ENCODE assay signal across 23 cellular contexts in genomic region chr12:14635776-14636175, GRCh38.
DNase-seq lines count a peak whose midpoint lies in the region; ATAC-seq and TF ChIP-seq lines count a peak whose summit lies in the region.
"Had no signal": no experiment of that assay in that cellular context is flagged by ENCODE, and none has a peak within 500 bp of the region (broad histone marks: within the 10 kb centered on the region; RNA-seq: fewer than 3 reads in every experiment).

No MANE protein-coding gene starts in this region.

- H3K4me3 ChIP-seq in astrocyte of the spinal cord (ENCODE audit: low read depth, low read length) (no peak overlapping the region), fibroblast of the aortic adventitia (ENCODE audit: low read depth, low read length) (no peak overlapping the region)
- H3K4me3 ChIP-seq: BLaER1 treated with 17β-estradiol and CSF1 and Interleukin-3, amounts not matched to agents 10 nM and 100 nM; GM12878 had no signal

- H3K9me3 Mint-ChIP-seq in stimulated activated naive B cell treated with anti-CD40 and anti-IgM and Interleukin-4, amounts not matched to agents 10 μg/mL and 1 μg/mL and 100 μg/mL, for 72 hours, result peaks cover 6 to 7% of the 10 kb centered on the region in 2 donors

- H3K4me3 Mint-ChIP-seq in stimulated activated naive B cell treated with anti-CD40 and anti-IgM and Interleukin-4, amounts not matched to agents 10 μg/mL and 1 μg/mL and 100 μg/mL, for 72 hours, result no peak overlapping the region
- H3K4me3 Mint-ChIP-seq: CD4-positive, alpha-beta memory T cell; H9 had no signal

- no peak overlapping the region for H3K27ac Mint-ChIP-seq in stimulated activated naive B cell treated with anti-CD40 and anti-IgM and Interleukin-4, amounts not matched to agents 10 μg/mL and 1 μg/mL and 100 μg/mL, for 72 hours
- H3K27ac Mint-ChIP-seq: CD4-positive, alpha-beta memory T cell; H9 had no signal

- H3K4me1 Mint-ChIP-seq in stimulated activated naive B cell treated with anti-CD40 and anti-IgM and Interleukin-4, amounts not matched to agents 10 μg/mL and 1 μg/mL and 100 μg/mL, for 72 hours, result no peaks in the 10 kb centered on the region
- H3K4me1 Mint-ChIP-seq: CD4-positive, alpha-beta memory T cell had no signal

- TF ChIP-seq CTCF in astrocyte of the spinal cord (IDR thresholded peaks at IDR 0.05; ENCODE audit: low read depth, low read length) (no peak), fibroblast of the aortic adventitia (IDR thresholded peaks at IDR 0.05; ENCODE audit: insufficient read depth, low read length) (no peak)

- no peak for ATAC-seq in HG02642 (IDR thresholded peaks at IDR 0.05; ENCODE audit: poor library complexity, unreplicated experiment)
- no peak for ATAC-seq in stimulated activated naive B cell treated with anti-CD40 and anti-IgM and Interleukin-4, amounts not matched to agents 10 μg/mL and 1 μg/mL and 100 μg/mL, for 72 hours (replicated peaks)
- ATAC-seq: GM12878 had no signal

- DNase-seq in LHCN-M2 (ENCODE audit: low read depth), result peak; percentile 28
- peak; percentile 2 for DNase-seq in astrocyte of the spinal cord (ENCODE audit: low read depth, low spot score)
- peak; percentile 24 for DNase-seq in fibroblast of the aortic adventitia (ENCODE audit: low read depth)
- DNase-seq in stimulated activated CD4-positive, alpha-beta T cell treated with anti-CD3 and anti-CD28 coated beads, Interleukin-2, amount 100 ng/mL, for 48 hours, result no peak
- DNase-seq in NCI-H1436 treated with DMSO at 0.1 percent for 48 hours (lab: John Stamatoyannopoulos, UW), result no peak
- no peak for DNase-seq in stimulated activated naive B cell treated with anti-CD40 and anti-IgM and Interleukin-4, amounts not matched to agents 10 μg/mL and 1 μg/mL and 100 μg/mL, for 72 hours
- DNase-seq: ACHN; Caco-2; CD4-positive, alpha-beta memory T cell; DMS 273 treated with DMSO at 0.1 percent for 48 hours; DMS79 treated with DMSO at 0.1 percent for 48 hours; H9; Karpas-422; NCI-H1417; NCI-H187 treated with DMSO at 0.1 percent for 48 hours; NCI-H2107; NCI-H446 treated with DMSO at 0.1 percent for 48 hours; NCI-H526 treated with DMSO at 0.1 percent for 48 hours; OCI-M1; Right ventricle myocardium superior had no signal

- peaks cover 0 to 24% of the 10 kb centered on the region in 2 donors for H3K27me3 Mint-ChIP-seq in stimulated activated naive B cell treated with anti-CD40 and anti-IgM and Interleukin-4, amounts not matched to agents 10 μg/mL and 1 μg/mL and 100 μg/mL, for 72 hours

- peaks cover 2 to 7% of the 10 kb centered on the region in 2 donors for H3K36me3 Mint-ChIP-seq in stimulated activated naive B cell treated with anti-CD40 and anti-IgM and Interleukin-4, amounts not matched to agents 10 μg/mL and 1 μg/mL and 100 μg/mL, for 72 hours
- H3K36me3 Mint-ChIP-seq: CD4-positive, alpha-beta memory T cell had no signal

- in situ Hi-C loops in astrocyte of the spinal cord (cut with HindIII; ENCODE audit: low sequenced_read_pairs), result no loop called here

Comparison
In these comparisons a context has a peak if more than half of its experiments do, and no peak if none do; other contexts are left out.
1. DNase-seq: peak in LHCN-M2 (single experiment), astrocyte of the spinal cord (single experiment) and fibroblast of the aortic adventitia (single experiment); none in stimulated activated CD4-positive, alpha-beta T cell treated with anti-CD3 and anti-CD28 coated beads, Interleukin-2, amount 100 ng/mL, for 48 hours (0 of 2), NCI-H1436 treated with DMSO at 0.1 percent for 48 hours (single experiment) and stimulated activated naive B cell treated with anti-CD40 and anti-IgM and Interleukin-4, amounts not matched to agents 10 μg/mL and 1 μg/mL and 100 μg/mL, for 72 hours (single experiment).